ENCODE assay signal across 10 cellular contexts in the genomic region with DNA sequence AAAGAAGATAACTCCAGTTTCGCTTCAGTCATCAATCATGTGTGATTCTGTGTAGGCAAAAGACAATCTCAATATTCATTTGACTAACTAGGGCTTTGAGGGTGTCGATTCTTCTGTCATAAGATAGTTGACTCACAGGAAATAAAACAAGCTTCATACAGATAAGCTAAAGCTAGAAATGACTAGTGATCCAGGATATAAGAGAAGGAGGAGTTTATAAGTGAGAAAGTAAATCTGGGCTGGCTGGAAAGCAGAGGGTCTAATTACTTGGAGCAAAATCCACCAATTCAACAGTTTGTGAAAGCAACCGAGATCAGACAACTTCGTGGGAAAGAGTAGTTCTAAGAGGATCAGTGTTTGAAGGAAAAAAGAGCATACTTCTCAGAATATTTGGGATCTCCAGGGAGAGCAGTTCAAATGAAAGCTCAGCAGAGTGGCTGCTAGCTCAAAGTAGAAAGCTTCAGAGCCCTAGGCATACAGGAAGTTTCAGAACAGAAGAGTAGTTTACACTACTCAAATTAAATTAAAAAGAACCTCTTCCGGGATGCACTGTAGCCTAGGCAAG.
DNase-seq lines count a peak whose midpoint lies in the region; ATAC-seq and TF ChIP-seq lines count a peak whose summit lies in the region.
"Had no signal": no experiment of that assay in that cellular context is flagged by ENCODE, and none has a peak within 500 bp of the region (broad histone marks: within the 10 kb centered on the region; RNA-seq: fewer than 3 reads in every experiment).

No MANE protein-coding gene starts in this region.

- peaks cover 29% of the 10 kb centered on the region for H3K4me1 Mint-ChIP-seq in chondrocyte (ENCODE audit: low read depth)
- peaks cover 29% of the 10 kb centered on the region for H3K4me1 Mint-ChIP-seq in nephron progenitor cell

- H3K4me3 Mint-ChIP-seq in chondrocyte (ENCODE audit: unreplicated experiment) (peak overlapping the region; percentile 27), nephron progenitor cell (no peak overlapping the region)

- H3K9me3 Mint-ChIP-seq in chondrocyte (ENCODE audit: low read depth) (no peaks in the 10 kb centered on the region), nephron progenitor cell (peaks cover 3% of the 10 kb centered on the region)

- no peaks in the 10 kb centered on the region for H3K36me3 Mint-ChIP-seq in chondrocyte (ENCODE audit: low read depth)
- H3K36me3 Mint-ChIP-seq in nephron progenitor cell (ENCODE audit: low read depth): no peaks in the 10 kb centered on the region

- H3K27ac Mint-ChIP-seq in chondrocyte (ENCODE audit: unreplicated experiment) (peak overlapping the region; percentile 88), nephron progenitor cell (peak overlapping the region; percentile 18)

- TF ChIP-seq CTCF in chondrocyte (IDR thresholded peaks at IDR 0.05) (no peak), nephron progenitor cell (IDR thresholded peaks at IDR 0.05) (no peak)

- DNase-seq in RPMI7951 (ENCODE audit: low read depth) (peak; percentile 47), chondrocyte (ENCODE audit: low spot score) (no peak), nephron progenitor cell (no peak), kidney glomerular epithelial cell (lab: John Stamatoyannopoulos, UW) (no peak), NCI-H2227 (lab: John Stamatoyannopoulos, UW; ENCODE audit: unreplicated experiment) (no peak)
- DNase-seq: amygdala, NCI-H69, T1000 had no signal

- ATAC-seq in GM18870 (IDR thresholded peaks at IDR 0.05; ENCODE audit: unreplicated experiment) (peak; percentile 63), GM19324 (IDR thresholded peaks at IDR 0.05; ENCODE audit: low FRiP score, unreplicated experiment) (no peak)

- no peaks in the 10 kb centered on the region for H3K27me3 Mint-ChIP-seq in chondrocyte (ENCODE audit: low read depth)
- H3K27me3 Mint-ChIP-seq in nephron progenitor cell (ENCODE audit: low read depth, poor library complexity): no peaks in the 10 kb centered on the region
